25 cellular contexts compared by ENCODE assay signal in the genomic region with DNA sequence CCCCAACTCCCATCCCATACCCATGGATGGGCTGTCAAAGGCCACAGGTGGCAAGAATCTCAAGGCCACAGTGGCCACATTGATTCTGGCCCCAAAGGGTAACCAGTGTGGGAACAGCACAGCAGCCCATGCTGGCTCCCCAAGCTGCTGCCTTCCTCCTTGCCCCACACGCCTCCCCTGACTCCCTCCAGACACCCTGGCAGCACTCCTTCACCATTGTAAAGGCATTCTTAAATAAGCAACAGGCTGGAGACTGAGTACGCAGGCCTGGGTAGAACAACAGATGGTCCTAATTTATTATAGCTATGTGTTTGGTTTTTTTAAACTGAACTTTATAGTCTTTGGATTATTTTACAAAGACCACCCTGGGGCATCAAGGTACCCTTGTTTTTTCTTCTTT.
DNase-seq lines count a peak whose midpoint lies in the region; ATAC-seq and TF ChIP-seq lines count a peak whose summit lies in the region.
"Had no signal": no experiment of that assay in that cellular context is flagged by ENCODE, and none has a peak within 500 bp of the region (broad histone marks: within the 10 kb centered on the region; RNA-seq: fewer than 3 reads in every experiment).

No MANE protein-coding gene starts in this region.

- no peak for TF ChIP-seq POLR2A in uterus (IDR thresholded peaks at IDR 0.05)

- H3K27ac Mint-ChIP-seq in brain, result peak overlapping the region in 3 of 5 experiments; percentile 7 to 67 (median 37)
- H3K27ac Mint-ChIP-seq in osteocyte (ENCODE audit: unreplicated experiment), result peak overlapping the region; percentile 23
- H3K27ac Mint-ChIP-seq in T-helper 2 cell treated with Interferon-gamma antibody and Interleukin-4, amounts not matched to agents 5 μg/mL and 100 μg/mL, for 36 hours, result no peak overlapping the region
- no peak overlapping the region for H3K27ac Mint-ChIP-seq in T-cell
- H3K27ac Mint-ChIP-seq: activated CD4-positive, alpha-beta T cell treated with anti-CD3 and anti-CD28 coated beads, Interleukin-2, amount 10 ng/mL, durations not matched to agents 7 days and 5 days; activated naive CD8-positive, alpha-beta T cell treated with anti-CD3 and anti-CD28 coated beads for 36 hours; activated T-helper 17 cell treated with anti-CD3 and anti-CD28 coated beads, Interleukin-2, amount 50 U/mL, for 72 hours; T-helper 1 cell treated with Interleukin-12 subunit alpha and Interleukin-12 subunit beta and Interleukin-4 antibody, amounts not matched to agents 30 μg/mL and 1 μg/mL, for 36 hours had no signal

- CTCF ChIA-PET in T-cell (lab: Charles Lee), result interaction anchor here (0.7 kb wide), 2 partner anchors 65 to 180 kb away, joined by 3 to 6 read pairs; no protein-coding TSS in a partner anchor

- H3K9me3 Mint-ChIP-seq in brain, result no peaks in the 10 kb centered on the region
- no peaks in the 10 kb centered on the region for H3K9me3 Mint-ChIP-seq in osteocyte (ENCODE audit: unreplicated experiment)
- H3K9me3 Mint-ChIP-seq in T-helper 2 cell treated with Interferon-gamma antibody and Interleukin-4, amounts not matched to agents 5 μg/mL and 100 μg/mL, for 36 hours, result no peaks in the 10 kb centered on the region
- no peaks in the 10 kb centered on the region for H3K9me3 Mint-ChIP-seq in T-cell
- H3K9me3 Mint-ChIP-seq: activated CD4-positive, alpha-beta T cell treated with anti-CD3 and anti-CD28 coated beads, Interleukin-2, amount 10 ng/mL, durations not matched to agents 7 days and 5 days; activated naive CD8-positive, alpha-beta T cell treated with anti-CD3 and anti-CD28 coated beads for 36 hours; activated T-helper 17 cell treated with anti-CD3 and anti-CD28 coated beads, Interleukin-2, amount 50 U/mL, for 72 hours; CD4-positive, alpha-beta memory T cell; T-helper 1 cell treated with Interleukin-12 subunit alpha and Interleukin-12 subunit beta and Interleukin-4 antibody, amounts not matched to agents 30 μg/mL and 1 μg/mL, for 36 hours had no signal

- DNase-seq in NCI-H524 (lab: John Stamatoyannopoulos, UW) (peak; percentile 54 to 59), right atrium auricular region (ENCODE audit: low spot score) (no peak), osteocyte (ENCODE audit: extremely low spot score, unreplicated experiment) (no peak), DMS53 treated with DMSO at 0.1 percent for 48 hours (lab: John Stamatoyannopoulos, UW; ENCODE audit: unreplicated experiment) (no peak), T-cell (no peak), uterus (no peak)
- no peak for DNase-seq in T-helper 2 cell treated with Interferon-gamma antibody and Interleukin-4, amounts not matched to agents 5 μg/mL and 100 μg/mL, for 36 hours (ENCODE audit: low spot score)
- DNase-seq: activated CD4-positive, alpha-beta T cell treated with anti-CD3 and anti-CD28 coated beads, Interleukin-2, amount 10 ng/mL, durations not matched to agents 7 days and 5 days; activated naive CD8-positive, alpha-beta T cell treated with anti-CD3 and anti-CD28 coated beads for 36 hours; CD4-positive, alpha-beta memory T cell; GDM1; head of caudate nucleus; lower lobe of right lung; MM.1S; NCI-H1436 treated with DMSO at 0.1 percent for 48 hours; NCI-H774; PC-3; SHP77 treated with DMSO at 0.1 percent for 48 hours; stimulated activated CD4-positive, alpha-beta T cell treated with anti-CD3 and anti-CD28 coated beads, Interleukin-2, amount 100 ng/mL, for 48 hours; stimulated activated naive CD4-positive, alpha-beta T cell treated with Interleukin-2 at 50 U/mL for 16 hours had no signal

- H3K27me3 ChIP-seq in right atrium auricular region (no peaks in the 10 kb centered on the region), uterus (no peaks in the 10 kb centered on the region)
- H3K27me3 ChIP-seq: neutrophil had no signal

- TF ChIP-seq CTCF in brain (conservative IDR thresholded peaks at IDR 0.05) (no peak), right atrium auricular region (IDR thresholded peaks at IDR 0.05) (no peak), osteocyte (IDR thresholded peaks at IDR 0.05) (no peak), uterus (IDR thresholded peaks at IDR 0.05) (no peak)

- H3K27me3 Mint-ChIP-seq in brain (no peaks in the 10 kb centered on the region), osteocyte (ENCODE audit: unreplicated experiment) (no peaks in the 10 kb centered on the region), T-cell (peaks cover 0 to 3% of the 10 kb centered on the region in 2 donors)
- peaks cover 2% of the 10 kb centered on the region for H3K27me3 Mint-ChIP-seq in T-helper 2 cell treated with Interferon-gamma antibody and Interleukin-4, amounts not matched to agents 5 μg/mL and 100 μg/mL, for 36 hours (ENCODE audit: low read depth)
- H3K27me3 Mint-ChIP-seq: activated naive CD8-positive, alpha-beta T cell treated with anti-CD3 and anti-CD28 coated beads for 36 hours; activated T-helper 17 cell treated with anti-CD3 and anti-CD28 coated beads, Interleukin-2, amount 50 U/mL, for 72 hours; CD4-positive, alpha-beta memory T cell had no signal

- H3K4me1 ChIP-seq in right atrium auricular region (peaks cover 0 to 59% of the 10 kb centered on the region in 2 donors), uterus (no peaks in the 10 kb centered on the region)

- intact Hi-C loops in uterus (cut with DNase I; ENCODE audit: low total_unique reads), result no loop called here

- no peaks in the 10 kb centered on the region for H3K36me3 Mint-ChIP-seq in brain
- H3K36me3 Mint-ChIP-seq in osteocyte (ENCODE audit: unreplicated experiment), result no peaks in the 10 kb centered on the region
- no peaks in the 10 kb centered on the region for H3K36me3 Mint-ChIP-seq in T-helper 2 cell treated with Interferon-gamma antibody and Interleukin-4, amounts not matched to agents 5 μg/mL and 100 μg/mL, for 36 hours (ENCODE audit: low read depth)
- H3K36me3 Mint-ChIP-seq in T-cell, result no peaks in the 10 kb centered on the region
- H3K36me3 Mint-ChIP-seq: activated naive CD8-positive, alpha-beta T cell treated with anti-CD3 and anti-CD28 coated beads for 36 hours; CD4-positive, alpha-beta memory T cell had no signal

- H3K27ac ChIP-seq in right atrium auricular region (peak overlapping the region; percentile 2 to 74), uterus (no peak overlapping the region)
- H3K27ac ChIP-seq: lower lobe of right lung, neutrophil had no signal

- no peaks in the 10 kb centered on the region for H3K9me3 ChIP-seq in right atrium auricular region
- no peaks in the 10 kb centered on the region for H3K9me3 ChIP-seq in uterus
- H3K9me3 ChIP-seq: lower lobe of right lung, neutrophil had no signal

- H3K36me3 ChIP-seq in right atrium auricular region, result no peaks in the 10 kb centered on the region
- no peaks in the 10 kb centered on the region for H3K36me3 ChIP-seq in uterus
- H3K36me3 ChIP-seq: lower lobe of right lung, neutrophil had no signal

- POLR2A ChIA-PET in T-cell (lab: Charles Lee), result no interaction called here

- H3K4me1 Mint-ChIP-seq in brain, result peaks cover 45% of the 10 kb centered on the region
- peaks cover 25% of the 10 kb centered on the region for H3K4me1 Mint-ChIP-seq in osteocyte (ENCODE audit: unreplicated experiment)
- H3K4me1 Mint-ChIP-seq in T-helper 2 cell treated with Interferon-gamma antibody and Interleukin-4, amounts not matched to agents 5 μg/mL and 100 μg/mL, for 36 hours (ENCODE audit: low read depth), result peaks cover 26% of the 10 kb centered on the region
- H3K4me1 Mint-ChIP-seq in T-cell, result peaks cover 11 to 13% (median 12%) of the 10 kb centered on the region in 3 donors

- no peak for ATAC-seq in T-cell (replicated peaks in 1 of 4)
- ATAC-seq: activated T-helper 17 cell treated with anti-CD3 and anti-CD28 coated beads, Interleukin-2, amount 50 U/mL, for 72 hours; lower lobe of right lung; PC-3 had no signal

- H3K4me3 Mint-ChIP-seq in brain, result peak overlapping the region in 1 of 5 experiments; percentile 35
- no peak overlapping the region for H3K4me3 Mint-ChIP-seq in osteocyte (ENCODE audit: unreplicated experiment)
- no peak overlapping the region for H3K4me3 Mint-ChIP-seq in T-helper 2 cell treated with Interferon-gamma antibody and Interleukin-4, amounts not matched to agents 5 μg/mL and 100 μg/mL, for 36 hours
- H3K4me3 Mint-ChIP-seq in T-cell, result no peak overlapping the region
- H3K4me3 Mint-ChIP-seq: activated CD4-positive, alpha-beta T cell treated with anti-CD3 and anti-CD28 coated beads, Interleukin-2, amount 10 ng/mL, durations not matched to agents 7 days and 5 days; activated naive CD8-positive, alpha-beta T cell treated with anti-CD3 and anti-CD28 coated beads for 36 hours; activated T-helper 17 cell treated with anti-CD3 and anti-CD28 coated beads, Interleukin-2, amount 50 U/mL, for 72 hours; CD4-positive, alpha-beta memory T cell; T-helper 1 cell treated with Interleukin-12 subunit alpha and Interleukin-12 subunit beta and Interleukin-4 antibody, amounts not matched to agents 30 μg/mL and 1 μg/mL, for 36 hours had no signal

- H3K4me3 ChIP-seq in right atrium auricular region, result no peak overlapping the region
- H3K4me3 ChIP-seq in uterus, result no peak overlapping the region
- H3K4me3 ChIP-seq: lower lobe of right lung, smooth muscle cell had no signal

Comparison
In these comparisons a context has a peak if more than half of its experiments do, and no peak if none do; other contexts are left out.
1. DNase-seq: peak in NCI-H524 (2 of 2); none in right atrium auricular region (single experiment), osteocyte (single experiment), DMS53 treated with DMSO at 0.1 percent for 48 hours (single experiment), T-helper 2 cell treated with Interferon-gamma antibody and Interleukin-4, amounts not matched to agents 5 μg/mL and 100 μg/mL, for 36 hours (single experiment), T-cell (0 of 34) and uterus (0 of 2).
2. H3K27ac Mint-ChIP-seq: peak in brain (3 of 5) and osteocyte (single experiment); none in T-helper 2 cell treated with Interferon-gamma antibody and Interleukin-4, amounts not matched to agents 5 μg/mL and 100 μg/mL, for 36 hours (single experiment) and T-cell (0 of 2).
3. H3K27ac ChIP-seq: peak in right atrium auricular region (2 of 2); none in uterus (0 of 2).